ENCODE assay signal across 1 cellular context in the genomic region with DNA sequence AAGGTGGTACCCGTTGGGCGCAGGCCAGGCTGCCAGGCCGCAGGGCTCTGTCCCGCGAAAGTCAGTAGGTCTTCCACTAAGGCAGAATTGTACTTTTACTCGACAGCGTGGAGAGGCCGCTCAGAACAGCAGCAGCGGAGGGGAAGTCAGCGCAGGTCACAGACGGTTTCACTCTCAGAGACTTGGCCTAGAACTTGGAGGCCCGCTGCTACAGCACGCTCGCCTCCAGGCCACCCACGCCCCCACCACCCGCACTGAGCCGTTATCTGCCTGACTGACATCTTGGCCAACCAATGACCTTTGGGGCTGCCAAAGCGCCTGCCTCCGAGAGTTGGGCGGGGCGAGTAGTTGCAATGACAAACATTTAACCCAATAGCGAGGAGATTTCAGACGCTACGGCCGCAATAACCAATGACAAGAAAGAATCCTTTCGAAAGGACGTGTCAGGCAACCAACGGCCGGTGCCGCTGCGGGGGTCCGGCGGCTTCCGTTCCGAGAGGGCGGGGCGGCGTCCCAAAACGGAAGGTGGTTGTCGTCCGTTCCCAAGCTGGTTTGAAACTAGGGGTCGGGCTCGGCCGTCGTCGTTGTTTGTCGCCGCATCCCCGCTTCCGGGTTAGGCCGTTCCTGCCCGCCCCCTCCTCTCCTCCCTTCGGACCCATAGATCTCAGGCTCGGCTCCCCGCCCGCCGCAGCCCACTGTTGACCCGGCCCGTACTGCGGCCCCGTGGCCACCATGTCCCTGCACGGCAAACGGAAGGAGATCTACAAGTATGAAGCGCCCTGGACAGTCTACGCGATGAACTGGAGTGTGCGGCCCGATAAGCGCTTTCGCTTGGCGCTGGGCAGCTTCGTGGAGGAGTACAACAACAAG.
TF ChIP-seq lines count a peak whose summit lies in the region.

A gene with protein sequence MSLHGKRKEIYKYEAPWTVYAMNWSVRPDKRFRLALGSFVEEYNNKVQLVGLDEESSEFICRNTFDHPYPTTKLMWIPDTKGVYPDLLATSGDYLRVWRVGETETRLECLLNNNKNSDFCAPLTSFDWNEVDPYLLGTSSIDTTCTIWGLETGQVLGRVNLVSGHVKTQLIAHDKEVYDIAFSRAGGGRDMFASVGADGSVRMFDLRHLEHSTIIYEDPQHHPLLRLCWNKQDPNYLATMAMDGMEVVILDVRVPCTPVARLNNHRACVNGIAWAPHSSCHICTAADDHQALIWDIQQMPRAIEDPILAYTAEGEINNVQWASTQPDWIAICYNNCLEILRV (plus strand): TSS at position 532 of the 870 bp plus-strand sequence. CDS start 201 bp downstream, at position 733.

TF ChIP-seq in HepG2, 621 proteins besides CTCF, POLR2A, EP300 and RAD21 (continued from another document and continues in another):
- TF ChIP-seq, protein P1, sequence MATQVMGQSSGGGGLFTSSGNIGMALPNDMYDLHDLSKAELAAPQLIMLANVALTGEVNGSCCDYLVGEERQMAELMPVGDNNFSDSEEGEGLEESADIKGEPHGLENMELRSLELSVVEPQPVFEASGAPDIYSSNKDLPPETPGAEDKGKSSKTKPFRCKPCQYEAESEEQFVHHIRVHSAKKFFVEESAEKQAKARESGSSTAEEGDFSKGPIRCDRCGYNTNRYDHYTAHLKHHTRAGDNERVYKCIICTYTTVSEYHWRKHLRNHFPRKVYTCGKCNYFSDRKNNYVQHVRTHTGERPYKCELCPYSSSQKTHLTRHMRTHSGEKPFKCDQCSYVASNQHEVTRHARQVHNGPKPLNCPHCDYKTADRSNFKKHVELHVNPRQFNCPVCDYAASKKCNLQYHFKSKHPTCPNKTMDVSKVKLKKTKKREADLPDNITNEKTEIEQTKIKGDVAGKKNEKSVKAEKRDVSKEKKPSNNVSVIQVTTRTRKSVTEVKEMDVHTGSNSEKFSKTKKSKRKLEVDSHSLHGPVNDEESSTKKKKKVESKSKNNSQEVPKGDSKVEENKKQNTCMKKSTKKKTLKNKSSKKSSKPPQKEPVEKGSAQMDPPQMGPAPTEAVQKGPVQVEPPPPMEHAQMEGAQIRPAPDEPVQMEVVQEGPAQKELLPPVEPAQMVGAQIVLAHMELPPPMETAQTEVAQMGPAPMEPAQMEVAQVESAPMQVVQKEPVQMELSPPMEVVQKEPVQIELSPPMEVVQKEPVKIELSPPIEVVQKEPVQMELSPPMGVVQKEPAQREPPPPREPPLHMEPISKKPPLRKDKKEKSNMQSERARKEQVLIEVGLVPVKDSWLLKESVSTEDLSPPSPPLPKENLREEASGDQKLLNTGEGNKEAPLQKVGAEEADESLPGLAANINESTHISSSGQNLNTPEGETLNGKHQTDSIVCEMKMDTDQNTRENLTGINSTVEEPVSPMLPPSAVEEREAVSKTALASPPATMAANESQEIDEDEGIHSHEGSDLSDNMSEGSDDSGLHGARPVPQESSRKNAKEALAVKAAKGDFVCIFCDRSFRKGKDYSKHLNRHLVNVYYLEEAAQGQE (IDR thresholded peaks at IDR 0.05; ENCODE audit: borderline replicate concordance in 1 of 2, low read depth in 1 of 2, low read length in 2 of 2) = peak in 1 of 2 experiments; percentile 63; a peak in 2 of 4 replicates
- no peak for TF ChIP-seq LCORL (IDR thresholded peaks at IDR 0.05)
- peak; percentile 58; the same call in 1 of the 2 replicates for TF ChIP-seq LCORL (CRISPR knock-in tag; IDR thresholded peaks at IDR 0.05)
- peak; percentile 60 for TF ChIP-seq POGZ (CRISPR knock-in tag; IDR thresholded peaks at IDR 0.05)
- TF ChIP-seq, protein P2, sequence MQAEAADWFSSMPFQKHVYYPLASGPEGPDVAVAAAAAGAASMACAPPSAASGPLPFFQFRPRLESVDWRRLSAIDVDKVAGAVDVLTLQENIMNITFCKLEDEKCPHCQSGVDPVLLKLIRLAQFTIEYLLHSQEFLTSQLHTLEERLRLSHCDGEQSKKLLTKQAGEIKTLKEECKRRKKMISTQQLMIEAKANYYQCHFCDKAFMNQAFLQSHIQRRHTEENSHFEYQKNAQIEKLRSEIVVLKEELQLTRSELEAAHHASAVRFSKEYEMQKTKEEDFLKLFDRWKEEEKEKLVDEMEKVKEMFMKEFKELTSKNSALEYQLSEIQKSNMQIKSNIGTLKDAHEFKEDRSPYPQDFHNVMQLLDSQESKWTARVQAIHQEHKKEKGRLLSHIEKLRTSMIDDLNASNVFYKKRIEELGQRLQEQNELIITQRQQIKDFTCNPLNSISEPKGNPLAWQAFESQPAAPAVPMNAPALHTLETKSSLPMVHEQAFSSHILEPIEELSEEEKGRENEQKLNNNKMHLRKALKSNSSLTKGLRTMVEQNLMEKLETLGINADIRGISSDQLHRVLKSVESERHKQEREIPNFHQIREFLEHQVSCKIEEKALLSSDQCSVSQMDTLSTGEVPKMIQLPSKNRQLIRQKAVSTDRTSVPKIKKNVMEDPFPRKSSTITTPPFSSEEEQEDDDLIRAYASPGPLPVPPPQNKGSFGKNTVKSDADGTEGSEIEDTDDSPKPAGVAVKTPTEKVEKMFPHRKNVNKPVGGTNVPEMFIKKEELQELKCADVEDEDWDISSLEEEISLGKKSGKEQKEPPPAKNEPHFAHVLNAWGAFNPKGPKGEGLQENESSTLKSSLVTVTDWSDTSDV (CRISPR knock-in tag; IDR thresholded peaks at IDR 0.05) = no peak; the same call in 1 of the 2 replicates
- no peak for TF ChIP-seq ZNF101 (CRISPR knock-in tag; IDR thresholded peaks at IDR 0.05; ENCODE audit: borderline replicate concordance, low read depth)
- TF ChIP-seq MEF2D (CRISPR knock-in tag; IDR thresholded peaks at IDR 0.05) = peak; percentile 60
- TF ChIP-seq NCOA1 (CRISPR knock-in tag; IDR thresholded peaks at IDR 0.05) = peak; percentile 84; the same call in 1 of the 2 replicates
- no peak; the same call in 1 of the 2 replicates for TF ChIP-seq ZNF33B (CRISPR knock-in tag; IDR thresholded peaks at IDR 0.05)
- TF ChIP-seq, protein P3, sequence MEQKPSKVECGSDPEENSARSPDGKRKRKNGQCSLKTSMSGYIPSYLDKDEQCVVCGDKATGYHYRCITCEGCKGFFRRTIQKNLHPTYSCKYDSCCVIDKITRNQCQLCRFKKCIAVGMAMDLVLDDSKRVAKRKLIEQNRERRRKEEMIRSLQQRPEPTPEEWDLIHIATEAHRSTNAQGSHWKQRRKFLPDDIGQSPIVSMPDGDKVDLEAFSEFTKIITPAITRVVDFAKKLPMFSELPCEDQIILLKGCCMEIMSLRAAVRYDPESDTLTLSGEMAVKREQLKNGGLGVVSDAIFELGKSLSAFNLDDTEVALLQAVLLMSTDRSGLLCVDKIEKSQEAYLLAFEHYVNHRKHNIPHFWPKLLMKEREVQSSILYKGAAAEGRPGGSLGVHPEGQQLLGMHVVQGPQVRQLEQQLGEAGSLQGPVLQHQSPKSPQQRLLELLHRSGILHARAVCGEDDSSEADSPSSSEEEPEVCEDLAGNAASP (CRISPR knock-in tag; IDR thresholded peaks at IDR 0.05; ENCODE audit: borderline replicate concordance) = peak; percentile 91; the same call in 1 of the 2 replicates
- TF ChIP-seq, protein P4, sequence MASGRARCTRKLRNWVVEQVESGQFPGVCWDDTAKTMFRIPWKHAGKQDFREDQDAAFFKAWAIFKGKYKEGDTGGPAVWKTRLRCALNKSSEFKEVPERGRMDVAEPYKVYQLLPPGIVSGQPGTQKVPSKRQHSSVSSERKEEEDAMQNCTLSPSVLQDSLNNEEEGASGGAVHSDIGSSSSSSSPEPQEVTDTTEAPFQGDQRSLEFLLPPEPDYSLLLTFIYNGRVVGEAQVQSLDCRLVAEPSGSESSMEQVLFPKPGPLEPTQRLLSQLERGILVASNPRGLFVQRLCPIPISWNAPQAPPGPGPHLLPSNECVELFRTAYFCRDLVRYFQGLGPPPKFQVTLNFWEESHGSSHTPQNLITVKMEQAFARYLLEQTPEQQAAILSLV (CRISPR knock-in tag; IDR thresholded peaks at IDR 0.05; ENCODE audit: borderline replicate concordance) = 0 out of 2 replicates have a peak, but pooled peaks have one; percentile 45
- TF ChIP-seq ZBTB38 (CRISPR knock-in tag; IDR thresholded peaks at IDR 0.05) = peak; percentile 82; the same call in 1 of the 2 replicates
- no peak for TF ChIP-seq NBN (conservative IDR thresholded peaks at IDR 0.05)
- no peak for TF ChIP-seq NPAS2 (CRISPR knock-in tag; IDR thresholded peaks at IDR 0.05; ENCODE audit: borderline replicate concordance)
- TF ChIP-seq, protein P5, sequence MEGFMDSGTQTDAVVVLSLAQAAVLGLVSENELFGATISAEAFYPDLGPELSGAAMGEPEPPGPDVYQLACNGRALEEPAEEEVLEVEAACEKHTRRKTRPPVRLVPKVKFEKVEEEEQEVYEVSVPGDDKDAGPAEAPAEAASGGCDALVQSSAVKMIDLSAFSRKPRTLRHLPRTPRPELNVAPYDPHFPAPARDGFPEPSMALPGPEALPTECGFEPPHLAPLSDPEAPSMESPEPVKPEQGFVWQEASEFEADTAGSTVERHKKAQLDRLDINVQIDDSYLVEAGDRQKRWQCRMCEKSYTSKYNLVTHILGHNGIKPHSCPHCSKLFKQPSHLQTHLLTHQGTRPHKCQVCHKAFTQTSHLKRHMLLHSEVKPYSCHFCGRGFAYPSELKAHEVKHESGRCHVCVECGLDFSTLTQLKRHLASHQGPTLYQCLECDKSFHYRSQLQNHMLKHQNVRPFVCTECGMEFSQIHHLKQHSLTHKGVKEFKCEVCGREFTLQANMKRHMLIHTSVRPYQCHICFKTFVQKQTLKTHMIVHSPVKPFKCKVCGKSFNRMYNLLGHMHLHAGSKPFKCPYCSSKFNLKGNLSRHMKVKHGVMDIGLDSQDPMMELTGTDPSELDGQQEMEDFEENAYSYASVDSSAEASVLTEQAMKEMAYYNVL (CRISPR knock-in tag; IDR thresholded peaks at IDR 0.05; ENCODE audit: borderline replicate concordance) = 0 out of 2 replicates have a peak, but pooled peaks have one; percentile 6
- no peak for TF ChIP-seq TBX3 (IDR thresholded peaks at IDR 0.05; ENCODE audit: borderline replicate concordance)
- TF ChIP-seq REXO4 (CRISPR knock-in tag; IDR thresholded peaks at IDR 0.05; ENCODE audit: borderline replicate concordance) = peak; percentile 61; the same call in 1 of the 2 replicates
- TF ChIP-seq ZNF569 (CRISPR knock-in tag; IDR thresholded peaks at IDR 0.05; ENCODE audit: borderline replicate concordance) = peak; percentile 74; the same call in 1 of the 2 replicates
- TF ChIP-seq, protein P6, sequence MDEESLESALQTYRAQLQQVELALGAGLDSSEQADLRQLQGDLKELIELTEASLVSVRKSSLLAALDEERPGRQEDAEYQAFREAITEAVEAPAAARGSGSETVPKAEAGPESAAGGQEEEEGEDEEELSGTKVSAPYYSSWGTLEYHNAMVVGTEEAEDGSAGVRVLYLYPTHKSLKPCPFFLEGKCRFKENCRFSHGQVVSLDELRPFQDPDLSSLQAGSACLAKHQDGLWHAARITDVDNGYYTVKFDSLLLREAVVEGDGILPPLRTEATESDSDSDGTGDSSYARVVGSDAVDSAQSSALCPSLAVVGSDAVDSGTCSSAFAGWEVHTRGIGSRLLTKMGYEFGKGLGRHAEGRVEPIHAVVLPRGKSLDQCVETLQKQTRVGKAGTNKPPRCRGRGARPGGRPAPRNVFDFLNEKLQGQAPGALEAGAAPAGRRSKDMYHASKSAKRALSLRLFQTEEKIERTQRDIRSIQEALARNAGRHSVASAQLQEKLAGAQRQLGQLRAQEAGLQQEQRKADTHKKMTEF (CRISPR knock-in tag; IDR thresholded peaks at IDR 0.05) = peak; percentile 92
- TF ChIP-seq, protein P7, sequence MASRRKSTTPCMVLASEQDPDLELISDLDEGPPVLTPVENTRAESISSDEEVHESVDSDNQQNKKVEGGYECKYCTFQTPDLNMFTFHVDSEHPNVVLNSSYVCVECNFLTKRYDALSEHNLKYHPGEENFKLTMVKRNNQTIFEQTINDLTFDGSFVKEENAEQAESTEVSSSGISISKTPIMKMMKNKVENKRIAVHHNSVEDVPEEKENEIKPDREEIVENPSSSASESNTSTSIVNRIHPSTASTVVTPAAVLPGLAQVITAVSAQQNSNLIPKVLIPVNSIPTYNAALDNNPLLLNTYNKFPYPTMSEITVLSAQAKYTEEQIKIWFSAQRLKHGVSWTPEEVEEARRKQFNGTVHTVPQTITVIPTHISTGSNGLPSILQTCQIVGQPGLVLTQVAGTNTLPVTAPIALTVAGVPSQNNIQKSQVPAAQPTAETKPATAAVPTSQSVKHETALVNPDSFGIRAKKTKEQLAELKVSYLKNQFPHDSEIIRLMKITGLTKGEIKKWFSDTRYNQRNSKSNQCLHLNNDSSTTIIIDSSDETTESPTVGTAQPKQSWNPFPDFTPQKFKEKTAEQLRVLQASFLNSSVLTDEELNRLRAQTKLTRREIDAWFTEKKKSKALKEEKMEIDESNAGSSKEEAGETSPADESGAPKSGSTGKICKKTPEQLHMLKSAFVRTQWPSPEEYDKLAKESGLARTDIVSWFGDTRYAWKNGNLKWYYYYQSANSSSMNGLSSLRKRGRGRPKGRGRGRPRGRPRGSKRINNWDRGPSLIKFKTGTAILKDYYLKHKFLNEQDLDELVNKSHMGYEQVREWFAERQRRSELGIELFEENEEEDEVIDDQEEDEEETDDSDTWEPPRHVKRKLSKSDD (CRISPR knock-in tag; IDR thresholded peaks at IDR 0.05; ENCODE audit: low read depth) = 0 out of 2 replicates have a peak, but pooled peaks have one; percentile 35
- TF ChIP-seq ZNF225 (CRISPR knock-in tag; IDR thresholded peaks at IDR 0.05) = peak; percentile 87; the same call in 1 of the 2 replicates
- TF ChIP-seq CEBPG (CRISPR knock-in tag; IDR thresholded peaks at IDR 0.05) = peak; percentile 2; the same call in 1 of the 2 replicates
- peak; percentile 90 for TF ChIP-seq DMAP1 (CRISPR knock-in tag; IDR thresholded peaks at IDR 0.05)
- peak; percentile 93 for TF ChIP-seq HES4 (CRISPR knock-in tag; IDR thresholded peaks at IDR 0.05; ENCODE audit: borderline replicate concordance)
- TF ChIP-seq, protein P8, sequence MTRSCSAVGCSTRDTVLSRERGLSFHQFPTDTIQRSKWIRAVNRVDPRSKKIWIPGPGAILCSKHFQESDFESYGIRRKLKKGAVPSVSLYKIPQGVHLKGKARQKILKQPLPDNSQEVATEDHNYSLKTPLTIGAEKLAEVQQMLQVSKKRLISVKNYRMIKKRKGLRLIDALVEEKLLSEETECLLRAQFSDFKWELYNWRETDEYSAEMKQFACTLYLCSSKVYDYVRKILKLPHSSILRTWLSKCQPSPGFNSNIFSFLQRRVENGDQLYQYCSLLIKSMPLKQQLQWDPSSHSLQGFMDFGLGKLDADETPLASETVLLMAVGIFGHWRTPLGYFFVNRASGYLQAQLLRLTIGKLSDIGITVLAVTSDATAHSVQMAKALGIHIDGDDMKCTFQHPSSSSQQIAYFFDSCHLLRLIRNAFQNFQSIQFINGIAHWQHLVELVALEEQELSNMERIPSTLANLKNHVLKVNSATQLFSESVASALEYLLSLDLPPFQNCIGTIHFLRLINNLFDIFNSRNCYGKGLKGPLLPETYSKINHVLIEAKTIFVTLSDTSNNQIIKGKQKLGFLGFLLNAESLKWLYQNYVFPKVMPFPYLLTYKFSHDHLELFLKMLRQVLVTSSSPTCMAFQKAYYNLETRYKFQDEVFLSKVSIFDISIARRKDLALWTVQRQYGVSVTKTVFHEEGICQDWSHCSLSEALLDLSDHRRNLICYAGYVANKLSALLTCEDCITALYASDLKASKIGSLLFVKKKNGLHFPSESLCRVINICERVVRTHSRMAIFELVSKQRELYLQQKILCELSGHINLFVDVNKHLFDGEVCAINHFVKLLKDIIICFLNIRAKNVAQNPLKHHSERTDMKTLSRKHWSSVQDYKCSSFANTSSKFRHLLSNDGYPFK (CRISPR knock-in tag; IDR thresholded peaks at IDR 0.05; ENCODE audit: borderline replicate concordance) = peak; percentile 84
- TF ChIP-seq ZNF792 (CRISPR knock-in tag; IDR thresholded peaks at IDR 0.05) = peak; percentile 30; the same call in 1 of the 2 replicates
- TF ChIP-seq POLR2G (IDR thresholded peaks at IDR 0.05; ENCODE audit: low read depth, low read length) = peak; percentile 91
- peak; percentile 62; the same call in 1 of the 2 replicates for TF ChIP-seq KLF6 (CRISPR knock-in tag; IDR thresholded peaks at IDR 0.05)
- TF ChIP-seq SRSF1 (optimal IDR thresholded peaks at IDR 0.05; ENCODE audit: low read depth, low read length) = peak; percentile 44
- TF ChIP-seq ZNF746 (CRISPR knock-in tag; IDR thresholded peaks at IDR 0.05) = peak; percentile 63; the same call in 1 of the 2 replicates
- TF ChIP-seq GATAD1 (CRISPR knock-in tag; IDR thresholded peaks at IDR 0.05) = peak; percentile 85
- peak; percentile 95 for TF ChIP-seq ARHGAP35 (CRISPR knock-in tag; IDR thresholded peaks at IDR 0.05; ENCODE audit: borderline replicate concordance)
